29 cellular contexts compared by ENCODE assay signal in genomic region chr2:50765590-50765989, GRCh38.
"Had no signal": no experiment of that assay in that cellular context is flagged by ENCODE, and none has a peak within 500 bp of the region (broad histone marks: within the 10 kb centered on the region; RNA-seq: fewer than 3 reads in every experiment).

No MANE protein-coding gene starts in this region.

- H3K27me3 ChIP-seq: heart left ventricle, left lung, tibial nerve, vagina had no signal

- H3K36me3 ChIP-seq: heart left ventricle, left lung, lower lobe of right lung, pancreas, prostate gland, tibial nerve, vagina had no signal

- H3K36me3 Mint-ChIP-seq: immature natural killer cell; naive thymus-derived CD8-positive, alpha-beta T cell; stimulated activated effector memory CD8-positive, alpha-beta T cell treated with anti-CD3 and anti-CD28 coated beads, Interleukin-12 subunit alpha, Interleukin-12 subunit beta, amount 100 ng/mL, for 72 hours; type B pancreatic cell had no signal

- H3K27me3 Mint-ChIP-seq: stimulated activated naive CD8-positive, alpha-beta T cell treated with anti-CD3 and anti-CD28 coated beads, Interleukin-15, amount 100 ng/mL, for 72 hours had no signal

- H3K4me3 Mint-ChIP-seq: immature natural killer cell; naive thymus-derived CD8-positive, alpha-beta T cell; stimulated activated effector memory CD8-positive, alpha-beta T cell treated with anti-CD3 and anti-CD28 coated beads, Interleukin-12 subunit alpha, Interleukin-12 subunit beta, amount 100 ng/mL, for 72 hours; stimulated activated naive CD8-positive, alpha-beta T cell treated with anti-CD3 and anti-CD28 coated beads, Interleukin-15, amount 100 ng/mL, for 72 hours; type B pancreatic cell had no signal

- DNase-seq: heart left ventricle; hypothalamus; immature natural killer cell; kidney; left colon; left lung; lower lobe of right lung; mammary epithelial cell; mesenchymal stem cell; midbrain; naive thymus-derived CD8-positive, alpha-beta T cell; nucleus accumbens; pancreas; posterior cingulate gyrus; retina; right cardiac atrium; stimulated activated CD4-positive, alpha-beta T cell treated with anti-CD3 and anti-CD28 coated beads, Interleukin-12 subunit alpha, Interleukin-12 subunit beta, amount 100 ng/mL, for 4 hours; stimulated activated CD4-positive, alpha-beta T cell treated with anti-CD3 and anti-CD28 coated beads, Interleukin-15, amount 100 ng/mL, for 24 hours; stimulated activated CD4-positive, alpha-beta T cell treated with anti-CD3 and anti-CD28 coated beads, Interleukin-4, amount 100 ng/mL, for 24 hours; stimulated activated naive CD4-positive, alpha-beta T cell treated with Interleukin-2 at 50 U/mL for 16 hours; stimulated activated naive CD8-positive, alpha-beta T cell treated with anti-CD3 and anti-CD28 coated beads, Interleukin-15, amount 100 ng/mL, for 72 hours; substantia nigra had no signal

- H3K9me3 ChIP-seq: heart left ventricle, left lung, lower lobe of right lung, pancreas, prostate gland, tibial nerve, vagina had no signal

- H3K27ac Mint-ChIP-seq: immature natural killer cell; naive thymus-derived CD8-positive, alpha-beta T cell; stimulated activated effector memory CD8-positive, alpha-beta T cell treated with anti-CD3 and anti-CD28 coated beads, Interleukin-12 subunit alpha, Interleukin-12 subunit beta, amount 100 ng/mL, for 72 hours; stimulated activated naive CD8-positive, alpha-beta T cell treated with anti-CD3 and anti-CD28 coated beads, Interleukin-15, amount 100 ng/mL, for 72 hours; type B pancreatic cell had no signal

- H3K4me1 Mint-ChIP-seq: immature natural killer cell; naive thymus-derived CD8-positive, alpha-beta T cell; stimulated activated effector memory CD8-positive, alpha-beta T cell treated with anti-CD3 and anti-CD28 coated beads, Interleukin-12 subunit alpha, Interleukin-12 subunit beta, amount 100 ng/mL, for 72 hours; stimulated activated naive CD8-positive, alpha-beta T cell treated with anti-CD3 and anti-CD28 coated beads, Interleukin-15, amount 100 ng/mL, for 72 hours had no signal

- H3K27ac ChIP-seq: heart left ventricle, left lung, lower lobe of right lung, pancreas, prostate gland, skin epidermis, vagina had no signal

- H3K4me1 ChIP-seq: heart left ventricle, left lung, lower lobe of right lung, pancreas, prostate gland, vagina had no signal

- ATAC-seq: heart left ventricle; left colon; left lung; lower lobe of right lung; naive thymus-derived CD8-positive, alpha-beta T cell; pancreas; right cardiac atrium; sciatic nerve; stimulated activated effector memory CD8-positive, alpha-beta T cell treated with anti-CD3 and anti-CD28 coated beads, Interleukin-12 subunit alpha, Interleukin-12 subunit beta, amount 100 ng/mL, for 72 hours; stimulated activated naive CD8-positive, alpha-beta T cell treated with anti-CD3 and anti-CD28 coated beads, Interleukin-15, amount 100 ng/mL, for 72 hours had no signal

- H3K4me3 ChIP-seq: heart left ventricle, left lung, lower lobe of right lung, pancreas, prostate gland, skin epidermis, tibial nerve, vagina had no signal

- H3K9me3 Mint-ChIP-seq: type B pancreatic cell had no signal
